In genomic region chr15:65056868-65057548, GRCh38 we compare ENCODE assay signal across 16 cellular contexts. TPM values are rescaled to one million over a fixed set of nuclear protein-coding genes. Genes with fewer than 3 reads are reported as not detected.
DNase-seq lines count a peak whose midpoint lies in the region; ATAC-seq, FAIRE-seq and TF ChIP-seq lines count a peak whose summit lies in the region.
"Had no signal": no experiment of that assay in that cellular context is flagged by ENCODE, and none has a peak within 500 bp of the region (broad histone marks: within the 10 kb centered on the region; RNA-seq: fewer than 3 reads in every experiment).

No MANE protein-coding gene starts in this region.

- no peaks in the 10 kb centered on the region for H3K79me2 ChIP-seq in PC-3 (ENCODE audit: low read length)

- CTCF ChIA-PET in PC-3 (lab: Charles Lee): no interaction called here

- peak; percentile 70 for ATAC-seq in PC-3
- peak in 3 of 4 donors; percentile 7 to 56 (median 17) for ATAC-seq in pancreas
- no peak for ATAC-seq in HG02571 (IDR thresholded peaks at IDR 0.05; ENCODE audit: unreplicated experiment)
- no peak for ATAC-seq in GM21723 (IDR thresholded peaks at IDR 0.05; ENCODE audit: unreplicated experiment)

- H3K9ac ChIP-seq in PC-3 (ENCODE audit: low read length): no peak overlapping the region
- H3K9ac ChIP-seq: BLaER1 treated with 17β-estradiol and CSF1 and Interleukin-3, amounts not matched to agents 10 nM and 100 nM had no signal

- H3K27ac ChIP-seq in PC-3 (ENCODE audit: low read length) (no peak overlapping the region), esophagus squamous epithelium (peak overlapping the region in 3 of 4 donors; percentile 56 to 80 (median 75)), pancreas (no peak overlapping the region)
- H3K27ac ChIP-seq: BLaER1 treated with 17β-estradiol and CSF1 and Interleukin-3, amounts not matched to agents 10 nM and 100 nM had no signal

- H3K9me3 ChIP-seq in PC-3 (ENCODE audit: low read length): no peaks in the 10 kb centered on the region
- no peaks in the 10 kb centered on the region for H3K9me3 ChIP-seq in esophagus squamous epithelium
- no peaks in the 10 kb centered on the region for H3K9me3 ChIP-seq in pancreas
- H3K9me3 ChIP-seq: BLaER1 treated with 17β-estradiol and CSF1 and Interleukin-3, amounts not matched to agents 10 nM and 100 nM had no signal

- no peak overlapping the region for H3K4me3 ChIP-seq in PC-3 (ENCODE audit: low read length)
- no peak overlapping the region for H3K4me3 ChIP-seq in esophagus squamous epithelium
- no peak overlapping the region for H3K4me3 ChIP-seq in pancreas
- H3K4me3 ChIP-seq: BLaER1 treated with 17β-estradiol and CSF1 and Interleukin-3, amounts not matched to agents 10 nM and 100 nM had no signal

- H3K27me3 ChIP-seq in PC-3 (ENCODE audit: low read length) (no peaks in the 10 kb centered on the region), esophagus squamous epithelium (no peaks in the 10 kb centered on the region), pancreas (no peaks in the 10 kb centered on the region)
- H3K27me3 ChIP-seq: BLaER1 treated with 17β-estradiol and CSF1 and Interleukin-3, amounts not matched to agents 10 nM and 100 nM had no signal

- intact Hi-C loops in PC-3 (cut with micrococcal nuclease) (loop anchor here (10.0 kb wide), 1 partner anchor 218 kb away; no protein-coding TSS in a partner anchor), esophagus squamous epithelium (cut with DNase I) (loop anchor here (10.0 kb wide), 1 partner anchor 218 kb away; no protein-coding TSS in a partner anchor), pancreas (cut with DNase I) (loop anchor here in 1 of 3 donors (10.0 kb wide), 1 partner anchor 218 kb away; no protein-coding TSS in a partner anchor), posterior vena cava (cut with DNase I) (no loop called here)

- TF ChIP-seq CTCF in PC-3 (conservative IDR thresholded peaks at IDR 0.05; ENCODE audit: low read depth, low read length) (no peak), esophagus squamous epithelium (IDR thresholded peaks at IDR 0.05) (no peak), pancreas (IDR thresholded peaks at IDR 0.05) (no peak)

- no peak overlapping the region for H2AFZ ChIP-seq in PC-3 (ENCODE audit: low read length)

- no peaks in the 10 kb centered on the region for H3K36me3 ChIP-seq in PC-3 (ENCODE audit: low read depth, low read length)
- H3K36me3 ChIP-seq in esophagus squamous epithelium: peaks cover 0 to 27% (median 0%) of the 10 kb centered on the region in 3 donors
- no peaks in the 10 kb centered on the region for H3K36me3 ChIP-seq in pancreas
- H3K36me3 ChIP-seq: BLaER1 treated with 17β-estradiol and CSF1 and Interleukin-3, amounts not matched to agents 10 nM and 100 nM had no signal

- WGBS in esophagus squamous epithelium, 2 donors: 57 to 85% methylated on average over 5 to 6 of the region's 8 CpGs
- 67 to 77% methylated on average over 8 of the region's 8 CpGs for WGBS in pancreas, 2 donors

- H3K9me2 ChIP-seq in PC-3 (replicated peaks; ENCODE audit: low read length): no peaks in the 10 kb centered on the region

- H3K4me1 ChIP-seq in PC-3 (ENCODE audit: insufficient read depth, low read length) (peaks cover 17% of the 10 kb centered on the region), esophagus squamous epithelium (peaks cover 13 to 66% (median 25%) of the 10 kb centered on the region in 3 donors), pancreas (no peaks in the 10 kb centered on the region)

- H4K20me1 ChIP-seq in PC-3 (ENCODE audit: low read length): no peaks in the 10 kb centered on the region

- H3F3A ChIP-seq in PC-3 (ENCODE audit: low read length, unreplicated experiment): no peaks in the 10 kb centered on the region

- POLR2A ChIA-PET in PC-3 (lab: Charles Lee; ENCODE audit: unreplicated experiment): no interaction called here

- no TSS peak for BruUV-seq in PC-3 (replicated peaks; lab: Mats Ljungman, UMichigan)

- peak overlapping the region; percentile 43; the same call in 1 of the 2 replicates for H3K4me2 ChIP-seq in PC-3 (ENCODE audit: low read length)

- peak; percentile 65 for DNase-seq in EL
- peak; percentile 84 for DNase-seq in PC-3
- no peak for DNase-seq in esophagus squamous epithelium (lab: John Stamatoyannopoulos, UW)
- DNase-seq in pancreas: no peak
- DNase-seq in posterior vena cava (ENCODE audit: low spot score): no peak
- no peak for DNase-seq in SHP77 (lab: John Stamatoyannopoulos, UW)
- DNase-seq: activated CD4-positive, alpha-beta T cell treated with anti-CD3 and anti-CD28 coated beads for 48 hours; NCI-H1417; NCI-H748 treated with DMSO at 0.1 percent for 48 hours; stimulated activated CD4-positive, alpha-beta T cell treated with anti-CD3 and anti-CD28 coated beads, Interleukin-12 subunit alpha, Interleukin-12 subunit beta, amount 100 ng/mL, for 4 hours; stimulated activated CD8-positive, alpha-beta memory T cell treated with anti-CD3 and anti-CD28 coated beads, Interleukin-4, amount 100 ng/mL, for 48 hours had no signal

- no peak for FAIRE-seq in pancreas (lab: Jason Lieb, UNC)

- TF ChIP-seq POLR2A in esophagus squamous epithelium (IDR thresholded peaks at IDR 0.05): no peak

RNA-seq across cellular contexts. Expression of gene RASL12, which starts 10.8 kb away (rescaled TPM):
- not detected in 2 replicates for total RNA-seq in PC-3 (2014; rRNA removed)
- 10 to 100 TPM in 2 of 4 donors, 1 to 10 TPM in 2; 2.8 to 32.4 (median 8.9) TPM for total RNA-seq in esophagus squamous epithelium
- 1 to 10 TPM in 3 of 6 donors, under 1 TPM in 3; 0.28 to 4.2 (median 1.2) TPM for total RNA-seq in pancreas
- polyA plus RNA-seq in pancreas: 1 to 10 TPM; 2.8 TPM
- 10 to 100 TPM; 82.4 to 93.9 TPM for total RNA-seq in posterior vena cava
- total RNA-seq: activated T-helper 1 cell treated with anti-CD3 and anti-CD28 coated beads, Interleukin-12 subunit alpha, Interleukin-12 subunit beta, Interleukin-2, Interleukin-4 antibody, amounts not matched to agents 30 ng/mL and 10 ng/mL and 1 ng/mL, durations not matched to agents 14 hours and 24 hours and 36 hours had no signal
- polyA plus RNA-seq: neural cell had no signal

RNA-seq across cellular contexts. Expression of gene SLC51B, which starts 11.8 kb away (rescaled TPM):
- total RNA-seq in PC-3 (2014; rRNA removed) (not detected in 2 replicates), esophagus squamous epithelium (not detected), pancreas (under 1 TPM in 2 of 6 donors, not detected in 4; 0.26 to 0.49 TPM), posterior vena cava (not detected)
- 1 to 10 TPM in 1 of 2 donors, not detected in 1; 1.1 TPM for polyA plus RNA-seq in pancreas
- total RNA-seq: activated T-helper 1 cell treated with anti-CD3 and anti-CD28 coated beads, Interleukin-12 subunit alpha, Interleukin-12 subunit beta, Interleukin-2, Interleukin-4 antibody, amounts not matched to agents 30 ng/mL and 10 ng/mL and 1 ng/mL, durations not matched to agents 14 hours and 24 hours and 36 hours had no signal
- polyA plus RNA-seq: neural cell had no signal

RNA-seq across cellular contexts. Expression of gene KBTBD13, which starts 19.5 kb away (rescaled TPM):
- total RNA-seq in PC-3 (2014; rRNA removed): not detected in 2 replicates
- total RNA-seq in esophagus squamous epithelium: not detected
- not detected for total RNA-seq in pancreas
- not detected for polyA plus RNA-seq in pancreas
- total RNA-seq in posterior vena cava: under 1 TPM; 0.37 to 0.57 TPM
- total RNA-seq: activated T-helper 1 cell treated with anti-CD3 and anti-CD28 coated beads, Interleukin-12 subunit alpha, Interleukin-12 subunit beta, Interleukin-2, Interleukin-4 antibody, amounts not matched to agents 30 ng/mL and 10 ng/mL and 1 ng/mL, durations not matched to agents 14 hours and 24 hours and 36 hours had no signal
- polyA plus RNA-seq: neural cell had no signal

RNA-seq across cellular contexts. Expression of gene MTFMT, which starts 27.6 kb away (rescaled TPM):
- total RNA-seq in PC-3 (2014; rRNA removed): 15.5 and 31.3 TPM in 2 replicates
- total RNA-seq in esophagus squamous epithelium: 10 to 100 TPM; 12.8 to 21.0 (median 17.8) TPM
- total RNA-seq in pancreas: 1 to 10 TPM; 3.3 to 6.6 (median 4.4) TPM
- 1 to 10 TPM; 1.9 to 3.5 TPM for polyA plus RNA-seq in pancreas
- 10 to 100 TPM; 14.9 to 20.0 TPM for total RNA-seq in posterior vena cava

RNA-seq across cellular contexts. Expression of gene UBAP1L, which starts 58.0 kb away (rescaled TPM):
- total RNA-seq in PC-3 (2014; rRNA removed) (1.4 and 3.4 TPM in 2 replicates), esophagus squamous epithelium (1 to 10 TPM; 1.6 to 6.3 (median 2.0) TPM), pancreas (1 to 10 TPM; 1.5 to 3.3 (median 2.4) TPM), posterior vena cava (1 to 10 TPM; 3.6 to 3.7 TPM)
- polyA plus RNA-seq in pancreas: 10 to 100 TPM in 1 of 2 donors, 1 to 10 TPM in 1; 7.9 to 11.4 TPM

Comparison
In these comparisons a context has a peak if more than half of its experiments do, and no peak if none do; other contexts are left out.
1. DNase-seq: peak in EL (single experiment) and PC-3 (single experiment); none in esophagus squamous epithelium (single experiment), pancreas (0 of 6), posterior vena cava (single experiment) and SHP77 (0 of 2).
2. ATAC-seq: peak in PC-3 (single experiment) and pancreas (3 of 4); none in HG02571 (single experiment) and GM21723 (single experiment).
3. H3K27ac ChIP-seq: peak in esophagus squamous epithelium (3 of 4); none in PC-3 (single experiment) and pancreas (0 of 4).
4. intact Hi-C loops: an anchor here in PC-3 (10.0 kb wide) and esophagus squamous epithelium (10.0 kb wide); none called in posterior vena cava.